ENCODE assay signal across 18 cellular contexts in genomic region chr15:64753419-64754185, GRCh38. TPM values are rescaled to one million over a fixed set of nuclear protein-coding genes. Genes with fewer than 3 reads are reported as not detected.
A peak's percentile ranks its signal among the peaks of the same experiment; 100 is the strongest.
DNase-seq lines count a peak whose midpoint lies in the region; ATAC-seq and TF ChIP-seq lines count a peak whose summit lies in the region.
"Had no signal": no experiment of that assay in that cellular context is flagged by ENCODE, and none has a peak within 500 bp of the region (broad histone marks: within the 10 kb centered on the region; RNA-seq: fewer than 3 reads in every experiment).

No MANE protein-coding gene starts in this region.

- H3K36me3 ChIP-seq in left ventricle myocardium inferior (no peaks in the 10 kb centered on the region), gastroesophageal sphincter (peaks cover 0 to 3% of the 10 kb centered on the region in 2 donors), transverse colon (no peaks in the 10 kb centered on the region), adrenal gland (replicated peaks in 1 of 2) (no peaks in the 10 kb centered on the region), suprapubic skin (no peaks in the 10 kb centered on the region)
- H3K36me3 ChIP-seq: ovary had no signal

- H3K27ac ChIP-seq in left ventricle myocardium inferior (replicated peaks) (peak overlapping the region; percentile 54), gastroesophageal sphincter (peak overlapping the region in 3 of 4 donors; percentile 87 to 88 (median 87)), transverse colon (peak overlapping the region in 3 of 4 donors; percentile 2 to 81 (median 5)), adrenal gland (no peak overlapping the region), suprapubic skin (no peak overlapping the region)
- H3K27ac ChIP-seq: ovary had no signal

- H3K4me3 ChIP-seq in left ventricle myocardium inferior, result no peak overlapping the region
- H3K4me3 ChIP-seq in gastroesophageal sphincter, result no peak overlapping the region
- no peak overlapping the region for H3K4me3 ChIP-seq in transverse colon
- H3K4me3 ChIP-seq in adrenal gland, result no peak overlapping the region
- no peak overlapping the region for H3K4me3 ChIP-seq in suprapubic skin
- H3K4me3 ChIP-seq: ovary had no signal

- no peak for TF ChIP-seq CTCF in left ventricle myocardium inferior (IDR thresholded peaks at IDR 0.05; ENCODE audit: borderline replicate concordance)
- no peak for TF ChIP-seq CTCF in gastroesophageal sphincter (IDR thresholded peaks at IDR 0.05)
- no peak for TF ChIP-seq CTCF in transverse colon (IDR thresholded peaks at IDR 0.05)
- no peak for TF ChIP-seq CTCF in adrenal gland (IDR thresholded peaks at IDR 0.05)
- TF ChIP-seq CTCF in suprapubic skin (IDR thresholded peaks at IDR 0.05), result no peak

- in situ Hi-C loops in transverse colon (cut with MboI; ENCODE audit: low pct_ligation_motif_present in 1 of 4, low pct_unique_long_range_greater_than_20kb in 1 of 4, low sequenced_read_pairs in 3 of 4), result no loop called here

- H3K4me1 ChIP-seq in left ventricle myocardium inferior (peaks cover 68% of the 10 kb centered on the region), gastroesophageal sphincter (peaks cover 2 to 92% (median 17%) of the 10 kb centered on the region in 3 donors), transverse colon (peaks cover 0 to 16% (median 8%) of the 10 kb centered on the region in 4 donors), adrenal gland (replicated peaks in 1 of 2) (peaks cover 4 to 8% of the 10 kb centered on the region in 2 donors), suprapubic skin (peaks cover 6% of the 10 kb centered on the region)

- intact Hi-C loops in left ventricle myocardium inferior (cut with micrococcal nuclease) (no loop called here), left ventricle myocardium superior (cut with micrococcal nuclease) (no loop called here), transverse colon (cut with DNase I; ENCODE audit: low total_unique reads) (no loop called here), adrenal gland (cut with DNase I) (no loop called here)

- no peak for TF ChIP-seq POLR2A in gastroesophageal sphincter (IDR thresholded peaks at IDR 0.05)
- no peak for TF ChIP-seq POLR2A in transverse colon (IDR thresholded peaks at IDR 0.05)
- TF ChIP-seq POLR2A in adrenal gland (IDR thresholded peaks at IDR 0.05), result no peak
- TF ChIP-seq POLR2A in suprapubic skin (IDR thresholded peaks at IDR 0.05), result no peak

- no peak for ATAC-seq in left ventricle myocardium superior
- peak; percentile 51 for ATAC-seq in HG02610 (IDR thresholded peaks at IDR 0.05; ENCODE audit: unreplicated experiment)
- no peak for ATAC-seq in gastroesophageal sphincter
- ATAC-seq in GM18909 (IDR thresholded peaks at IDR 0.05; ENCODE audit: poor library complexity, unreplicated experiment), result no peak
- ATAC-seq: activated T-cell treated with anti-CD3 and anti-CD28 coated beads, Interleukin-2, amount 50 U/mL, for 4 hours had no signal

- H3K9me3 ChIP-seq in left ventricle myocardium inferior (replicated peaks) (no peaks in the 10 kb centered on the region), gastroesophageal sphincter (no peaks in the 10 kb centered on the region), transverse colon (no peaks in the 10 kb centered on the region), adrenal gland (replicated peaks in 1 of 3) (no peaks in the 10 kb centered on the region), suprapubic skin (no peaks in the 10 kb centered on the region)
- H3K9me3 ChIP-seq: ovary had no signal

- no peaks in the 10 kb centered on the region for H3K27me3 ChIP-seq in left ventricle myocardium inferior (ENCODE audit: low read depth)
- no peaks in the 10 kb centered on the region for H3K27me3 ChIP-seq in gastroesophageal sphincter
- no peaks in the 10 kb centered on the region for H3K27me3 ChIP-seq in transverse colon
- no peaks in the 10 kb centered on the region for H3K27me3 ChIP-seq in adrenal gland
- H3K27me3 ChIP-seq in suprapubic skin, result no peaks in the 10 kb centered on the region
- H3K27me3 ChIP-seq: ovary had no signal

- TF ChIP-seq EP300 in gastroesophageal sphincter (IDR thresholded peaks at IDR 0.05) (no peak), transverse colon (IDR thresholded peaks at IDR 0.05; ENCODE audit: low read depth) (no peak), suprapubic skin (IDR thresholded peaks at IDR 0.05) (no peak)

- 33 to 60% methylated on average over 6 of the region's 16 CpGs for WGBS in gastroesophageal sphincter (ENCODE audit: low coverage in 1 of 2), 2 donors
- 78% methylated on average over 16 of the region's 16 CpGs; no CpG with 5 or more reads in 1 of the 2 donors for WGBS in transverse colon (ENCODE audit: low coverage in 1 of 2), 2 donors
- 88 to 91% (median 90%) methylated on average over 13 to 16 of the region's 16 CpGs for WGBS in adrenal gland, 4 donors
- WGBS in suprapubic skin, result 89% methylated on average over 15 of the region's 16 CpGs

- DNase-seq in left ventricle myocardium inferior, result no peak
- no peak for DNase-seq in left ventricle myocardium superior
- DNase-seq in transverse colon, result no peak
- no peak for DNase-seq in adrenal gland
- DNase-seq in suprapubic skin (ENCODE audit: low spot score in 2 of 2), result no peak
- DNase-seq: activated CD4-positive, alpha-beta memory T cell treated with anti-CD3 and anti-CD28 coated beads for 36 hours; activated T-cell treated with anti-CD3 and anti-CD28 coated beads, Interleukin-2, amount 50 U/mL, for 4 hours; cortex of kidney; hypothalamus; islet precursor cell; OCI-M1; ovary; SHP77 treated with DMSO at 0.1 percent for 48 hours; T-helper 1 cell had no signal

RNA-seq across cellular contexts. Expression of gene RBPMS2, which starts 21.8 kb away (rescaled TPM):
- total RNA-seq in left ventricle myocardium inferior, result 276 TPM
- total RNA-seq in left ventricle myocardium superior, result 213 TPM
- 10 to 100 TPM; 14.6 to 47.8 (median 33.9) TPM for total RNA-seq in gastroesophageal sphincter
- total RNA-seq in transverse colon, result 10 to 100 TPM in 2 of 4 donors, 1 to 10 TPM in 2; 4.4 to 27.7 (median 11.5) TPM
- total RNA-seq in adrenal gland, result 1 to 10 TPM in 7 of 8 donors, not detected in 1; 3.0 to 6.3 (median 4.0) TPM
- polyA plus RNA-seq in adrenal gland, result 1 to 10 TPM; 2.6 to 6.1 (median 4.0) TPM
- 1 to 10 TPM in 1 of 4 donors, under 1 TPM in 3; 0.68 to 1.1 (median 0.79) TPM for total RNA-seq in suprapubic skin
- total RNA-seq: myocyte had no signal

Comparison
In these comparisons a context has a peak if more than half of its experiments do, and no peak if none do; other contexts are left out.
1. H3K27ac ChIP-seq: peak in left ventricle myocardium inferior (single experiment), gastroesophageal sphincter (3 of 4) and transverse colon (3 of 4); none in adrenal gland (0 of 5) and suprapubic skin (single experiment).